20 cellular contexts compared by ENCODE assay signal in genomic region chr2:175817200-175817599, GRCh38.
"Had no signal": no experiment of that assay in that cellular context is flagged by ENCODE, and none has a peak within 500 bp of the region (broad histone marks: within the 10 kb centered on the region; RNA-seq: fewer than 3 reads in every experiment).

No MANE protein-coding gene starts in this region.

- DNase-seq: activated CD4-positive, alpha-beta T cell treated with anti-CD3 and anti-CD28 coated beads for 4 hours; activated CD8-positive, alpha-beta memory T cell treated with anti-CD3 and anti-CD28 coated beads, Interleukin-2, amount 50 U/mL, for 4 hours; activated CD8-positive, alpha-beta T cell treated with anti-CD3 and anti-CD28 coated beads for 36 hours; activated naive CD4-positive, alpha-beta T cell treated with anti-CD3 and anti-CD28 coated beads, Interleukin-2, amount 50 U/mL, for 16 hours; activated naive CD8-positive, alpha-beta T cell treated with anti-CD3 and anti-CD28 coated beads, Interleukin-2, amount 10 ng/mL, durations not matched to agents 7 days and 5 days; adrenal gland; anterior cingulate cortex; central memory CD4-positive, alpha-beta T cell; Kasumi-1; NCI-H1048; NCI-H146; NCI-H187 treated with DMSO at 0.1 percent for 48 hours; NCI-H2081 treated with DMSO at 0.1 percent for 48 hours; NCI-H2171; NCI-H2227 treated with DMSO at 0.1 percent for 48 hours; NCI-H446 treated with DMSO at 0.1 percent for 48 hours; NCI-H526; NCI-H774; RPMI8226; SHP77 had no signal

- H3K9me3 ChIP-seq: adrenal gland had no signal

- H3K4me1 ChIP-seq: adrenal gland had no signal

- H3K4me3 ChIP-seq: adrenal gland had no signal

- H3K27ac ChIP-seq: adrenal gland had no signal

- H3K36me3 ChIP-seq: adrenal gland had no signal

- H3K27me3 ChIP-seq: adrenal gland had no signal
